Comparison of ENCODE assay signal across 23 cellular contexts in the genomic region with DNA sequence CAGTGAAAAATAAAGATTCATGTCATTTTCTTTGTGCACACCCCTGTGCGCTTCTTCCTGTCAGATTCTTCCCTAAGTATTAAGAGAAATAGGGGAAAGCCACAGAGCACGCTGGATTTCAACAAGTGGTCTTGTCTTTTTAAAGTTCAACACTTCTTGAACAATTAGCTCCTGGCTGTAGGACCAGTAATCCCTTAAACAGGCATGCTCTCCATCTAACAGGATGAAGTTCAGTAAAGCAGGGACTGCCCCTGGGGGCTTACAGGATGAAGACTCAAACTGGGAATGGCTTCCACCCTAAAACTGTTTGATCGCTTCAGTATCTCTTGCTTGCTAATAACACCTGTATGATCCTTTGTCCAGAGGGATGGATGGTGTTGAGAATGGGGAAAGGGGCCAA. TPM values are rescaled to one million over a fixed set of nuclear protein-coding genes. Genes with fewer than 3 reads are reported as not detected.
DNase-seq lines count a peak whose midpoint lies in the region; TF ChIP-seq lines count a peak whose summit lies in the region.
"Had no signal": no experiment of that assay in that cellular context is flagged by ENCODE, and none has a peak within 500 bp of the region (broad histone marks: within the 10 kb centered on the region; RNA-seq: fewer than 3 reads in every experiment).

No MANE protein-coding gene starts in this region.

- POLR2A ChIA-PET in CD4-positive, alpha-beta memory T cell (lab: Charles Lee; ENCODE audit: partially characterized antibody), result no interaction called here

- peaks cover 22% of the 10 kb centered on the region for H3K4me1 ChIP-seq in CD4-positive, alpha-beta memory T cell (ENCODE audit: insufficient read depth, low read length)

- H3K4me3 ChIP-seq in CD4-positive, alpha-beta memory T cell (ENCODE audit: low read length in 2 of 2), result no peak overlapping the region
- H3K4me3 ChIP-seq: left lung, pancreas, upper lobe of right lung had no signal

- H3K27me3 ChIP-seq in CD4-positive, alpha-beta memory T cell (ENCODE audit: insufficient read depth, low read length), result no peaks in the 10 kb centered on the region
- H3K27me3 ChIP-seq: left lung, pancreas, upper lobe of right lung had no signal

- H3K36me3 ChIP-seq in CD4-positive, alpha-beta memory T cell (ENCODE audit: insufficient read depth, low read length), result peaks cover 61% of the 10 kb centered on the region

- intact Hi-C loops in activated CD4-positive, alpha-beta T cell treated with anti-CD3 and anti-CD28 coated beads, Interleukin-2, amount 10 ng/mL, durations not matched to agents 24 days and 14 days (cut with micrococcal nuclease), result no loop called here
- intact Hi-C loops in CD4-positive, alpha-beta memory T cell (cut with micrococcal nuclease), result no loop called here
- intact Hi-C loops in activated T-helper 2 cell treated with anti-CD3 and anti-CD28 coated beads, Interferon-gamma antibody, Interleukin-2, Interleukin-4, amounts not matched to agents 10 μg/mL and 5 μg/mL and 100 μg/mL, durations not matched to agents 14 hours and 24 hours and 36 hours (cut with micrococcal nuclease), result no loop called here

- peaks cover 66% of the 10 kb centered on the region for H3K36me3 Mint-ChIP-seq in activated CD4-positive, alpha-beta T cell treated with anti-CD3 and anti-CD28 coated beads, Interleukin-2, amount 10 ng/mL, durations not matched to agents 24 days and 14 days (ENCODE audit: low read depth)
- H3K36me3 Mint-ChIP-seq in CD4-positive, alpha-beta memory T cell, result peaks cover 53 to 86% of the 10 kb centered on the region in 2 donors
- peaks cover 86% of the 10 kb centered on the region for H3K36me3 Mint-ChIP-seq in activated T-helper 2 cell treated with anti-CD3 and anti-CD28 coated beads, Interferon-gamma antibody, Interleukin-2, Interleukin-4, amounts not matched to agents 10 μg/mL and 5 μg/mL and 100 μg/mL, durations not matched to agents 14 hours and 24 hours and 36 hours (ENCODE audit: low read depth)
- H3K36me3 Mint-ChIP-seq in nephron progenitor cell (ENCODE audit: low read depth), result peaks cover 58% of the 10 kb centered on the region

- DNase-seq in activated CD4-positive, alpha-beta T cell treated with anti-CD3 and anti-CD28 coated beads, Interleukin-2, amount 10 ng/mL, durations not matched to agents 24 days and 14 days, result no peak
- no peak for DNase-seq in activated CD4-positive, alpha-beta T cell treated with anti-CD3 and anti-CD28 coated beads, Interleukin-2, amount 50 U/mL, for 4 hours
- DNase-seq in CD4-positive, alpha-beta memory T cell, result no peak
- DNase-seq in activated T-helper 2 cell treated with anti-CD3 and anti-CD28 coated beads, Interferon-gamma antibody, Interleukin-2, Interleukin-4, amounts not matched to agents 10 μg/mL and 5 μg/mL and 100 μg/mL, durations not matched to agents 14 hours and 24 hours and 36 hours (ENCODE audit: low spot score), result no peak
- DNase-seq in nephron progenitor cell (no peak), NCI-H69 (lab: John Stamatoyannopoulos, UW) (no peak), iPS-NIHi11 (ENCODE audit: low spot score) (no peak)
- DNase-seq in stimulated activated CD4-positive, alpha-beta T cell treated with anti-CD3 and anti-CD28 coated beads, Interleukin-4, amount 100 ng/mL, for 4 hours, result no peak
- DNase-seq: activated CD4-positive, CD25-positive, alpha-beta regulatory T cell; GF-D8; head of caudate nucleus; left lung; NCI-H1105 treated with DMSO at 0.1 percent for 48 hours; NCI-H2171; NCI-H526; OCI-M1; pancreas; SHP77 treated with DMSO at 0.1 percent for 48 hours; stimulated activated naive CD8-positive, alpha-beta T cell treated with anti-CD3 and anti-CD28 coated beads, Interleukin-15, amount 100 ng/mL, for 72 hours; upper lobe of right lung had no signal

- peak overlapping the region; percentile 17 for H3K27ac Mint-ChIP-seq in activated CD4-positive, alpha-beta T cell treated with anti-CD3 and anti-CD28 coated beads, Interleukin-2, amount 10 ng/mL, durations not matched to agents 24 days and 14 days
- peak overlapping the region in 4 of 7 donors; percentile 3 to 86 (median 37) for H3K27ac Mint-ChIP-seq in CD4-positive, alpha-beta memory T cell
- H3K27ac Mint-ChIP-seq in activated T-helper 2 cell treated with anti-CD3 and anti-CD28 coated beads, Interferon-gamma antibody, Interleukin-2, Interleukin-4, amounts not matched to agents 10 μg/mL and 5 μg/mL and 100 μg/mL, durations not matched to agents 14 hours and 24 hours and 36 hours, result peak overlapping the region; percentile 44
- H3K27ac Mint-ChIP-seq in nephron progenitor cell, result peak overlapping the region; percentile 44
- H3K27ac Mint-ChIP-seq: stimulated activated naive CD8-positive, alpha-beta T cell treated with anti-CD3 and anti-CD28 coated beads, Interleukin-15, amount 100 ng/mL, for 72 hours had no signal

- no peaks in the 10 kb centered on the region for H3K9me3 Mint-ChIP-seq in activated CD4-positive, alpha-beta T cell treated with anti-CD3 and anti-CD28 coated beads, Interleukin-2, amount 10 ng/mL, durations not matched to agents 24 days and 14 days
- no peaks in the 10 kb centered on the region for H3K9me3 Mint-ChIP-seq in CD4-positive, alpha-beta memory T cell
- no peaks in the 10 kb centered on the region for H3K9me3 Mint-ChIP-seq in activated T-helper 2 cell treated with anti-CD3 and anti-CD28 coated beads, Interferon-gamma antibody, Interleukin-2, Interleukin-4, amounts not matched to agents 10 μg/mL and 5 μg/mL and 100 μg/mL, durations not matched to agents 14 hours and 24 hours and 36 hours
- H3K9me3 Mint-ChIP-seq in nephron progenitor cell, result no peaks in the 10 kb centered on the region
- H3K9me3 Mint-ChIP-seq: brain; stimulated activated naive CD8-positive, alpha-beta T cell treated with anti-CD3 and anti-CD28 coated beads, Interleukin-15, amount 100 ng/mL, for 72 hours had no signal

- no peak overlapping the region for H3K27ac ChIP-seq in CD4-positive, alpha-beta memory T cell (ENCODE audit: low read depth, low read length)
- H3K27ac ChIP-seq: C4-2B, left lung, pancreas, upper lobe of right lung had no signal

- no peak for TF ChIP-seq CTCF in nephron progenitor cell (IDR thresholded peaks at IDR 0.05)

- no peaks in the 10 kb centered on the region for H3K9me3 ChIP-seq in CD4-positive, alpha-beta memory T cell (ENCODE audit: control insufficient read depth in 1 of 2, low read length in 2 of 2)
- H3K9me3 ChIP-seq: left lung, pancreas, upper lobe of right lung had no signal

- H3K27me3 Mint-ChIP-seq in activated CD4-positive, alpha-beta T cell treated with anti-CD3 and anti-CD28 coated beads, Interleukin-2, amount 10 ng/mL, durations not matched to agents 24 days and 14 days, result no peaks in the 10 kb centered on the region
- no peaks in the 10 kb centered on the region for H3K27me3 Mint-ChIP-seq in CD4-positive, alpha-beta memory T cell
- H3K27me3 Mint-ChIP-seq in activated T-helper 2 cell treated with anti-CD3 and anti-CD28 coated beads, Interferon-gamma antibody, Interleukin-2, Interleukin-4, amounts not matched to agents 10 μg/mL and 5 μg/mL and 100 μg/mL, durations not matched to agents 14 hours and 24 hours and 36 hours (ENCODE audit: low read depth), result no peaks in the 10 kb centered on the region
- peaks cover 6% of the 10 kb centered on the region for H3K27me3 Mint-ChIP-seq in nephron progenitor cell (ENCODE audit: low read depth, poor library complexity)
- H3K27me3 Mint-ChIP-seq: stimulated activated naive CD8-positive, alpha-beta T cell treated with anti-CD3 and anti-CD28 coated beads, Interleukin-15, amount 100 ng/mL, for 72 hours had no signal

- peaks cover 23% of the 10 kb centered on the region for H3K4me1 Mint-ChIP-seq in activated CD4-positive, alpha-beta T cell treated with anti-CD3 and anti-CD28 coated beads, Interleukin-2, amount 10 ng/mL, durations not matched to agents 24 days and 14 days
- H3K4me1 Mint-ChIP-seq in CD4-positive, alpha-beta memory T cell, result peaks cover 12 to 31% (median 18%) of the 10 kb centered on the region in 4 donors
- peaks cover 19% of the 10 kb centered on the region for H3K4me1 Mint-ChIP-seq in activated T-helper 2 cell treated with anti-CD3 and anti-CD28 coated beads, Interferon-gamma antibody, Interleukin-2, Interleukin-4, amounts not matched to agents 10 μg/mL and 5 μg/mL and 100 μg/mL, durations not matched to agents 14 hours and 24 hours and 36 hours (ENCODE audit: low read depth)
- H3K4me1 Mint-ChIP-seq in nephron progenitor cell, result peaks cover 28% of the 10 kb centered on the region

- no peak overlapping the region for H3K4me3 Mint-ChIP-seq in activated CD4-positive, alpha-beta T cell treated with anti-CD3 and anti-CD28 coated beads, Interleukin-2, amount 10 ng/mL, durations not matched to agents 24 days and 14 days
- peak overlapping the region in 1 of 8 donors; percentile 4 for H3K4me3 Mint-ChIP-seq in CD4-positive, alpha-beta memory T cell
- no peak overlapping the region for H3K4me3 Mint-ChIP-seq in activated T-helper 2 cell treated with anti-CD3 and anti-CD28 coated beads, Interferon-gamma antibody, Interleukin-2, Interleukin-4, amounts not matched to agents 10 μg/mL and 5 μg/mL and 100 μg/mL, durations not matched to agents 14 hours and 24 hours and 36 hours (ENCODE audit: low read depth)
- H3K4me3 Mint-ChIP-seq in nephron progenitor cell, result no peak overlapping the region
- H3K4me3 Mint-ChIP-seq: stimulated activated naive CD8-positive, alpha-beta T cell treated with anti-CD3 and anti-CD28 coated beads, Interleukin-15, amount 100 ng/mL, for 72 hours had no signal

- CTCF ChIA-PET in CD4-positive, alpha-beta memory T cell (lab: Charles Lee; ENCODE audit: partially characterized antibody), result interaction anchor here (1.3 kb wide), 1 partner anchor 63 kb away, joined by 3 read pairs; no protein-coding TSS in a partner anchor

RNA-seq across cellular contexts. Expression of a gene that starts 4.2 kb away (rescaled TPM):
- 452 and 456 TPM in 2 replicates for total RNA-seq in activated CD4-positive, alpha-beta T cell treated with anti-CD3 and anti-CD28 coated beads, Interleukin-2, amount 10 ng/mL, durations not matched to agents 24 days and 14 days
- total RNA-seq in CD4-positive, alpha-beta memory T cell, result 100 to 1,000 TPM; 189 to 202 TPM
- 10 to 100 TPM; 68.2 to 85.7 TPM for polyA plus RNA-seq in CD4-positive, alpha-beta memory T cell
- 443 and 458 TPM in 2 replicates for total RNA-seq in activated T-helper 2 cell treated with anti-CD3 and anti-CD28 coated beads, Interferon-gamma antibody, Interleukin-2, Interleukin-4, amounts not matched to agents 10 μg/mL and 5 μg/mL and 100 μg/mL, durations not matched to agents 14 hours and 24 hours and 36 hours

RNA-seq across cellular contexts. Expression of a gene that starts 31.1 kb away (rescaled TPM):
- total RNA-seq in activated CD4-positive, alpha-beta T cell treated with anti-CD3 and anti-CD28 coated beads, Interleukin-2, amount 10 ng/mL, durations not matched to agents 24 days and 14 days, result not detected in 2 replicates
- not detected for total RNA-seq in CD4-positive, alpha-beta memory T cell
- polyA plus RNA-seq in CD4-positive, alpha-beta memory T cell, result not detected
- not detected in 2 replicates for total RNA-seq in activated T-helper 2 cell treated with anti-CD3 and anti-CD28 coated beads, Interferon-gamma antibody, Interleukin-2, Interleukin-4, amounts not matched to agents 10 μg/mL and 5 μg/mL and 100 μg/mL, durations not matched to agents 14 hours and 24 hours and 36 hours
- total RNA-seq: T-helper 1 cell treated with Interleukin-12 subunit alpha and Interleukin-12 subunit beta and Interleukin-4 antibody, amounts not matched to agents 30 ng/mL and 1 ng/mL, for 36 hours had no signal

RNA-seq across cellular contexts. Expression of a gene that starts 55.7 kb away (rescaled TPM):
- total RNA-seq in activated CD4-positive, alpha-beta T cell treated with anti-CD3 and anti-CD28 coated beads, Interleukin-2, amount 10 ng/mL, durations not matched to agents 24 days and 14 days, result 82.6 and 86.5 TPM in 2 replicates
- 100 to 1,000 TPM; 125 to 130 TPM for total RNA-seq in CD4-positive, alpha-beta memory T cell
- polyA plus RNA-seq in CD4-positive, alpha-beta memory T cell, result 1 to 10 TPM in 1 of 2 donors, under 1 TPM in 1; 0.87 to 6.5 TPM
- total RNA-seq in activated T-helper 2 cell treated with anti-CD3 and anti-CD28 coated beads, Interferon-gamma antibody, Interleukin-2, Interleukin-4, amounts not matched to agents 10 μg/mL and 5 μg/mL and 100 μg/mL, durations not matched to agents 14 hours and 24 hours and 36 hours, result 89.1 and 93.7 TPM in 2 replicates

RNA-seq across cellular contexts. Expression of a gene that starts 56.6 kb away (rescaled TPM):
- total RNA-seq in activated CD4-positive, alpha-beta T cell treated with anti-CD3 and anti-CD28 coated beads, Interleukin-2, amount 10 ng/mL, durations not matched to agents 24 days and 14 days, result 69.2 and 73.1 TPM in 2 replicates
- total RNA-seq in CD4-positive, alpha-beta memory T cell, result 10 to 100 TPM; 56.3 to 64.3 TPM
- polyA plus RNA-seq in CD4-positive, alpha-beta memory T cell, result 10 to 100 TPM; 32.1 to 33.6 TPM
- 68.9 and 85.5 TPM in 2 replicates for total RNA-seq in activated T-helper 2 cell treated with anti-CD3 and anti-CD28 coated beads, Interferon-gamma antibody, Interleukin-2, Interleukin-4, amounts not matched to agents 10 μg/mL and 5 μg/mL and 100 μg/mL, durations not matched to agents 14 hours and 24 hours and 36 hours
